ENCODE assay signal across 1 cellular context in the genomic region with DNA sequence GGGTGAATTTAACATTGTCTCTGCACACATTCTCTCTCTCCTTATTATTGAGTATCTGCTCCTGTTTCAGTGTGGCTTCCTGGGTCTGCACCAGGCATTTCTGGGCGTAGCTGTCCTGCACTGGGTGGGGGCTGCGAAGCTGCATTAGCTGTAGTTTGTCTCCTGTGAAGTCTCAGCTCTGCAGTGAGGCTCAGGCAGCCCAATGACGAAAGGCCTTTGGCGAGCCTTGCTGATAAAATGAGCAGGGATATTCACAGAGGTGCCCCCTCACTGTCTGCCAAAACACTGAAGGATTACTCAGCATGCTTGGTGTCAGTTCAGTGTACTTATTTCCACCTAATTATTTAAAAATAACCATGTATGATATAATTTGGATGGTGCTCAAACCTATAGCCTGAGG.
TF ChIP-seq lines count a peak whose summit lies in the region.

No MANE protein-coding gene starts in this region.

TF ChIP-seq in HepG2, 621 proteins besides CTCF, POLR2A, EP300 and RAD21 (continued from another document):
- TF ChIP-seq, protein P1, sequence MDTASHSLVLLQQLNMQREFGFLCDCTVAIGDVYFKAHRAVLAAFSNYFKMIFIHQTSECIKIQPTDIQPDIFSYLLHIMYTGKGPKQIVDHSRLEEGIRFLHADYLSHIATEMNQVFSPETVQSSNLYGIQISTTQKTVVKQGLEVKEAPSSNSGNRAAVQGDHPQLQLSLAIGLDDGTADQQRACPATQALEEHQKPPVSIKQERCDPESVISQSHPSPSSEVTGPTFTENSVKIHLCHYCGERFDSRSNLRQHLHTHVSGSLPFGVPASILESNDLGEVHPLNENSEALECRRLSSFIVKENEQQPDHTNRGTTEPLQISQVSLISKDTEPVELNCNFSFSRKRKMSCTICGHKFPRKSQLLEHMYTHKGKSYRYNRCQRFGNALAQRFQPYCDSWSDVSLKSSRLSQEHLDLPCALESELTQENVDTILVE (CRISPR knock-in tag; IDR thresholded peaks at IDR 0.05), result no peak
- TF ChIP-seq FOXO1 (CRISPR knock-in tag; IDR thresholded peaks at IDR 0.05) (no peak), BHLHE40 (IDR thresholded peaks at IDR 0.05; ENCODE audit: low read length) (no peak), ZNF850 (CRISPR knock-in tag; conservative IDR thresholded peaks at IDR 0.05) (no peak), SIN3B (IDR thresholded peaks at IDR 0.05; ENCODE audit: low read length) (no peak), KAT7 (CRISPR knock-in tag; IDR thresholded peaks at IDR 0.05; ENCODE audit: borderline replicate concordance) (no peak)
- TF ChIP-seq, protein P2, sequence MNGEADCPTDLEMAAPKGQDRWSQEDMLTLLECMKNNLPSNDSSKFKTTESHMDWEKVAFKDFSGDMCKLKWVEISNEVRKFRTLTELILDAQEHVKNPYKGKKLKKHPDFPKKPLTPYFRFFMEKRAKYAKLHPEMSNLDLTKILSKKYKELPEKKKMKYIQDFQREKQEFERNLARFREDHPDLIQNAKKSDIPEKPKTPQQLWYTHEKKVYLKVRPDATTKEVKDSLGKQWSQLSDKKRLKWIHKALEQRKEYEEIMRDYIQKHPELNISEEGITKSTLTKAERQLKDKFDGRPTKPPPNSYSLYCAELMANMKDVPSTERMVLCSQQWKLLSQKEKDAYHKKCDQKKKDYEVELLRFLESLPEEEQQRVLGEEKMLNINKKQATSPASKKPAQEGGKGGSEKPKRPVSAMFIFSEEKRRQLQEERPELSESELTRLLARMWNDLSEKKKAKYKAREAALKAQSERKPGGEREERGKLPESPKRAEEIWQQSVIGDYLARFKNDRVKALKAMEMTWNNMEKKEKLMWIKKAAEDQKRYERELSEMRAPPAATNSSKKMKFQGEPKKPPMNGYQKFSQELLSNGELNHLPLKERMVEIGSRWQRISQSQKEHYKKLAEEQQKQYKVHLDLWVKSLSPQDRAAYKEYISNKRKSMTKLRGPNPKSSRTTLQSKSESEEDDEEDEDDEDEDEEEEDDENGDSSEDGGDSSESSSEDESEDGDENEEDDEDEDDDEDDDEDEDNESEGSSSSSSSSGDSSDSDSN (CRISPR knock-in tag; IDR thresholded peaks at IDR 0.05), result no peak
